ENCODE assay signal across 9 cellular contexts in the genomic region with DNA sequence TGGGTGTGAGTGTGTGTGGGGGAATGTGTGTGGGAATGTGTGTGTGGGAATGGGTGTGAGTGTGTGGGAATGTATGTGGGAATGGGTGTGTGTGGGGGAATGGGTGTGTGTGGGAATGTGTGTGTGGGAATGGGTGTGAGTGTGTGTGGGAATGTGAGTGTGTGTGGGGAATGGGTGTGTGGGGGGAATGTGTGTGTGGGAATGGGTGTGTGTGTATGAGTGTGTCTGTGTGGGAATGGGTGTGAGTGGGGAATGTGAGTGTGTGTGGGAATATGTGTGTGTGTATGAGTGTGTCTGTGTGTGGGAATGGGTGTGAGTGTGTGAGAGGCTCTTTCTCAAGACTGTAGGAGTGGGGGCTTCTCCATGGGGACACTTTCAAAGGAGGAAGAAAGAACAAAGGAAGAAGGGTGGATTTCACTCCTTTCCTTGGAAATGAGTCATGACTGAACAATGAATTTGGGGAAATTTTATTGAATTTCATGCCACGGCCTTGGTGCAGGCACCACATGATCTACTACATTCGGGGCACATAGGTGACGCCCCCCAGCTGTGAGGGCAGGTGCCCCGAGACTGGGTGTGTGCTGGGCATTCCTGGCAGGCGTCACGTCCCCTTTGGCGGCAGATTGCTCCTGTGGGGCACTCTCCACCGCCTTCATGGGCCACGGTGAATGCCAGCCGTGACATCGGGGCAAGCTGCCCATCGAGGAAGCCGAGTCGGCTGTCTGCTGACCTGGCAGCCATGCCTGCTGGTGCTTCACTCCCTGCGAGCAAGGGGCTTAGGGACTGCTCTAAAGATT.
DNase-seq lines count a peak whose midpoint lies in the region; ATAC-seq and TF ChIP-seq lines count a peak whose summit lies in the region.
"Had no signal": no experiment of that assay in that cellular context is flagged by ENCODE, and none has a peak within 500 bp of the region (broad histone marks: within the 10 kb centered on the region; RNA-seq: fewer than 3 reads in every experiment).

No MANE protein-coding gene starts in this region.

- H3K27me3 ChIP-seq in upper lobe of left lung (no peaks in the 10 kb centered on the region), Caco-2 (replicated peaks; ENCODE audit: control insufficient read depth, insufficient read depth, low read length) (no peaks in the 10 kb centered on the region)

- H3K36me3 ChIP-seq in upper lobe of left lung (no peaks in the 10 kb centered on the region), Caco-2 (ENCODE audit: control insufficient read depth, insufficient read depth, low read length) (no peaks in the 10 kb centered on the region)

- H3K4me3 ChIP-seq in upper lobe of left lung (no peak overlapping the region), Caco-2 (ENCODE audit: low read depth, low read length) (no peak overlapping the region)

- TF ChIP-seq POLR2A in upper lobe of left lung (IDR thresholded peaks at IDR 0.05), result no peak

- H3K4me3 Mint-ChIP-seq in activated naive CD8-positive, alpha-beta T cell, result no peak overlapping the region
- H3K4me3 Mint-ChIP-seq in activated naive CD8-positive, alpha-beta T cell treated with anti-CD3 and anti-CD28 coated beads, Interleukin-2, amount 50 U/mL, for 24 hours, result no peak overlapping the region
- no peak overlapping the region for H3K4me3 Mint-ChIP-seq in activated naive CD8-positive, alpha-beta T cell treated with anti-CD3 and anti-CD28 coated beads for 36 hours
- no peak overlapping the region for H3K4me3 Mint-ChIP-seq in Caco-2 (ENCODE audit: unreplicated experiment)

- intact Hi-C loops in Caco-2 (cut with micrococcal nuclease; ENCODE audit: unreplicated experiment), result no loop called here

- POLR2A ChIA-PET in Caco-2 (lab: Charles Lee), result no interaction called here

- no peaks in the 10 kb centered on the region for H3K27me3 Mint-ChIP-seq in activated naive CD8-positive, alpha-beta T cell
- H3K27me3 Mint-ChIP-seq in activated naive CD8-positive, alpha-beta T cell treated with anti-CD3 and anti-CD28 coated beads, Interleukin-2, amount 50 U/mL, for 24 hours, result peaks cover 2% of the 10 kb centered on the region
- H3K27me3 Mint-ChIP-seq in activated naive CD8-positive, alpha-beta T cell treated with anti-CD3 and anti-CD28 coated beads for 36 hours, result peaks cover 5% of the 10 kb centered on the region
- H3K27me3 Mint-ChIP-seq in Caco-2 (ENCODE audit: insufficient read depth, unreplicated experiment), result no peaks in the 10 kb centered on the region

- DNase-seq in activated naive CD8-positive, alpha-beta T cell treated with anti-CD3 and anti-CD28 coated beads, Interleukin-2, amount 50 U/mL, for 24 hours, result no peak
- no peak for DNase-seq in activated naive CD8-positive, alpha-beta T cell treated with anti-CD3 and anti-CD28 coated beads for 36 hours
- DNase-seq in kidney tubule cell (ENCODE audit: low spot score), result peak; percentile 71
- no peak for DNase-seq in upper lobe of left lung
- DNase-seq in MV-4-11 (lab: John Stamatoyannopoulos, UW), result no peak
- no peak for DNase-seq in GM19238 (ENCODE audit: insufficient read length, low spot score)
- DNase-seq in Caco-2, result no peak

- 28 to 52% methylated on average over 4 to 13 of the region's 15 CpGs for WGBS in upper lobe of left lung, 2 donors

- TF ChIP-seq CTCF in upper lobe of left lung (IDR thresholded peaks at IDR 0.05), result no peak
- TF ChIP-seq CTCF in Caco-2 (IDR thresholded peaks at IDR 0.05; ENCODE audit: insufficient read depth in 1 of 2, low read depth in 1 of 2, low read length in 1 of 2, severe bottlenecking in 1 of 2, unreplicated experiment in 1 of 2), result no peak

- CTCF ChIA-PET in Caco-2 (lab: Charles Lee), result no interaction called here

- peak overlapping the region; percentile 24 for H3K27ac Mint-ChIP-seq in activated naive CD8-positive, alpha-beta T cell
- no peak overlapping the region for H3K27ac Mint-ChIP-seq in activated naive CD8-positive, alpha-beta T cell treated with anti-CD3 and anti-CD28 coated beads, Interleukin-2, amount 50 U/mL, for 24 hours
- H3K27ac Mint-ChIP-seq in activated naive CD8-positive, alpha-beta T cell treated with anti-CD3 and anti-CD28 coated beads for 36 hours, result peak overlapping the region; percentile 6
- no peak overlapping the region for H3K27ac Mint-ChIP-seq in Caco-2 (ENCODE audit: unreplicated experiment)

- no peaks in the 10 kb centered on the region for H3K9me3 ChIP-seq in upper lobe of left lung
- H3K9me3 ChIP-seq in Caco-2, result no peaks in the 10 kb centered on the region

- no peak for TF ChIP-seq EP300 in upper lobe of left lung (IDR thresholded peaks at IDR 0.05)

- BruUV-seq in Caco-2 (replicated peaks; lab: Mats Ljungman, UMichigan), result no TSS peak

- peaks cover 31% of the 10 kb centered on the region for H3K4me1 Mint-ChIP-seq in activated naive CD8-positive, alpha-beta T cell (ENCODE audit: low read depth)
- H3K4me1 Mint-ChIP-seq in activated naive CD8-positive, alpha-beta T cell treated with anti-CD3 and anti-CD28 coated beads, Interleukin-2, amount 50 U/mL, for 24 hours, result peaks cover 44% of the 10 kb centered on the region
- H3K4me1 Mint-ChIP-seq in activated naive CD8-positive, alpha-beta T cell treated with anti-CD3 and anti-CD28 coated beads for 36 hours, result peaks cover 19% of the 10 kb centered on the region
- H3K4me1 Mint-ChIP-seq in Caco-2 (ENCODE audit: low read depth, unreplicated experiment), result peaks cover 8% of the 10 kb centered on the region

- no peak for ATAC-seq in activated naive CD8-positive, alpha-beta T cell treated with anti-CD3 and anti-CD28 coated beads, Interleukin-2, amount 50 U/mL, for 24 hours
- no peak for ATAC-seq in upper lobe of left lung (ENCODE audit: low FRiP score in 2 of 2)

- H3K9me3 Mint-ChIP-seq in activated naive CD8-positive, alpha-beta T cell (ENCODE audit: low read depth), result peaks cover 3% of the 10 kb centered on the region
- peaks cover 13% of the 10 kb centered on the region for H3K9me3 Mint-ChIP-seq in activated naive CD8-positive, alpha-beta T cell treated with anti-CD3 and anti-CD28 coated beads, Interleukin-2, amount 50 U/mL, for 24 hours
- H3K9me3 Mint-ChIP-seq in activated naive CD8-positive, alpha-beta T cell treated with anti-CD3 and anti-CD28 coated beads for 36 hours, result peaks cover 14% of the 10 kb centered on the region
- peaks cover 35% of the 10 kb centered on the region for H3K9me3 Mint-ChIP-seq in Caco-2 (ENCODE audit: unreplicated experiment)

- H3K36me3 Mint-ChIP-seq in activated naive CD8-positive, alpha-beta T cell, result no peaks in the 10 kb centered on the region
- H3K36me3 Mint-ChIP-seq in activated naive CD8-positive, alpha-beta T cell treated with anti-CD3 and anti-CD28 coated beads, Interleukin-2, amount 50 U/mL, for 24 hours (ENCODE audit: low read depth), result peaks cover 8% of the 10 kb centered on the region
- peaks cover 12% of the 10 kb centered on the region for H3K36me3 Mint-ChIP-seq in activated naive CD8-positive, alpha-beta T cell treated with anti-CD3 and anti-CD28 coated beads for 36 hours
- no peaks in the 10 kb centered on the region for H3K36me3 Mint-ChIP-seq in Caco-2 (ENCODE audit: insufficient read depth, unreplicated experiment)

- peak overlapping the region; percentile 51 to 67 (median 54) for H3K27ac ChIP-seq in upper lobe of left lung
- H3K27ac ChIP-seq: C4-2B had no signal

- peaks cover 2 to 24% (median 6%) of the 10 kb centered on the region in 4 donors for H3K4me1 ChIP-seq in upper lobe of left lung
- peaks cover 6% of the 10 kb centered on the region for H3K4me1 ChIP-seq in Caco-2

Comparison
In these comparisons a context has a peak if more than half of its experiments do, and no peak if none do; other contexts are left out.
1. H3K27ac Mint-ChIP-seq: peak in activated naive CD8-positive, alpha-beta T cell (single experiment) and activated naive CD8-positive, alpha-beta T cell treated with anti-CD3 and anti-CD28 coated beads for 36 hours (single experiment); none in activated naive CD8-positive, alpha-beta T cell treated with anti-CD3 and anti-CD28 coated beads, Interleukin-2, amount 50 U/mL, for 24 hours (single experiment) and Caco-2 (single experiment).